28 cellular contexts compared by ENCODE assay signal in genomic region chr1:176595217-176595616, GRCh38.
"Had no signal": no experiment of that assay in that cellular context is flagged by ENCODE, and none has a peak within 500 bp of the region (broad histone marks: within the 10 kb centered on the region; RNA-seq: fewer than 3 reads in every experiment).

No MANE protein-coding gene starts in this region.

- ATAC-seq: naive thymus-derived CD4-positive, alpha-beta T cell; natural killer cell; psoas muscle; right cardiac atrium; right lobe of liver; stimulated activated memory B cell treated with anti-CD40 and anti-IgM and Interleukin-4, amounts not matched to agents 10 μg/mL and 1 μg/mL and 100 μg/mL, for 72 hours; stimulated activated naive CD8-positive, alpha-beta T cell treated with anti-CD3 and anti-CD28 coated beads, Interleukin-15, amount 100 ng/mL, for 72 hours; stimulated activated naive CD8-positive, alpha-beta T cell treated with anti-CD3 and anti-CD28 coated beads, Interleukin-15, Interleukin-2, amounts not matched to agents 100 U/mL and 50 U/mL, for 24 hours had no signal

- H3K27ac ChIP-seq: neural progenitor cell, neutrophil, ovary, parathyroid adenoma, psoas muscle, right lobe of liver, sigmoid colon, suprapubic skin, testis, tibial artery, transverse colon, vagina had no signal

- DNase-seq: naive thymus-derived CD4-positive, alpha-beta T cell; natural killer cell; nucleus accumbens; ovary; psoas muscle; right lobe of liver; sigmoid colon; small intestine; stimulated activated CD4-positive, alpha-beta T cell treated with anti-CD3 and anti-CD28 coated beads, Interleukin-12 subunit alpha, Interleukin-12 subunit beta, amount 100 ng/mL, for 4 hours; stimulated activated CD4-positive, alpha-beta T cell treated with anti-CD3 and anti-CD28 coated beads, Interleukin-1b, Interleukin-23, amount 100 ng/mL, for 48 hours; stimulated activated CD4-positive, alpha-beta T cell treated with anti-CD3 and anti-CD28 coated beads, Interleukin-4, amount 100 ng/mL, for 1 hour; stimulated activated CD4-positive, alpha-beta T cell treated with anti-CD3 and anti-CD28 coated beads, Interleukin-4, amount 100 ng/mL, for 4 hours; stimulated activated CD8-positive, alpha-beta memory T cell treated with anti-CD3 and anti-CD28 coated beads, Interleukin-4, amount 100 ng/mL, for 48 hours; stimulated activated naive CD4-positive, alpha-beta T cell; stimulated activated naive CD8-positive, alpha-beta T cell treated with anti-CD3 and anti-CD28 coated beads, Interleukin-15, amount 100 ng/mL, for 72 hours; stimulated activated naive CD8-positive, alpha-beta T cell treated with anti-CD3 and anti-CD28 coated beads, Interleukin-15, Interleukin-2, amounts not matched to agents 100 U/mL and 50 U/mL, for 24 hours; substantia nigra; testis; tibial artery; transverse colon had no signal

- H3K9ac ChIP-seq: neural progenitor cell, parathyroid adenoma had no signal

- H2AFZ ChIP-seq: neural progenitor cell, parathyroid adenoma had no signal

- H3K9me3 ChIP-seq: neutrophil, ovary, psoas muscle, right lobe of liver, sigmoid colon, suprapubic skin, testis, tibial artery, transverse colon, vagina had no signal

- FAIRE-seq: small intestine, urothelium cell line had no signal

- H3K4me1 ChIP-seq: neural progenitor cell, parathyroid adenoma, psoas muscle, right lobe of liver, sigmoid colon, suprapubic skin, testis, tibial artery, transverse colon, vagina had no signal

- H3K4me2 ChIP-seq: neural progenitor cell had no signal

- H3K27me3 ChIP-seq: neural progenitor cell, neutrophil, ovary, right lobe of liver, sigmoid colon, suprapubic skin, testis, tibial artery, transverse colon, vagina had no signal

- H3K4me3 ChIP-seq: neural progenitor cell, ovary, psoas muscle, right lobe of liver, sigmoid colon, suprapubic skin, testis, tibial artery, transverse colon, vagina had no signal

- H3K36me3 ChIP-seq: neural progenitor cell, neutrophil, ovary, right lobe of liver, sigmoid colon, suprapubic skin, tibial artery, transverse colon, vagina had no signal
